ENCODE assay signal across 1 cellular context in genomic region chr1:31216016-31216415, GRCh38.
A peak's percentile ranks its signal among the peaks of the same experiment; 100 is the strongest.
TF ChIP-seq lines count a peak whose summit lies in the region.

No MANE protein-coding gene starts in this region.

TF ChIP-seq in HEK293, 187 proteins besides CTCF, POLR2A, EP300 and RAD21 (continued from another document):
- no peak for TF ChIP-seq INSM2 (tag by site-specific recombination; IDR thresholded peaks at IDR 0.05)
- no peak for TF ChIP-seq ZFP41 (tag by site-specific recombination; IDR thresholded peaks at IDR 0.05; ENCODE audit: borderline replicate concordance)
- no peak for TF ChIP-seq SCRT1 (tag by site-specific recombination; IDR thresholded peaks at IDR 0.05; ENCODE audit: borderline replicate concordance)
- no peak for TF ChIP-seq ZBTB6 (tag by site-specific recombination; IDR thresholded peaks at IDR 0.05)
- TF ChIP-seq ZNF785 (tag by site-specific recombination; IDR thresholded peaks at IDR 0.05) = no peak
- no peak for TF ChIP-seq ZNF148 (tag by site-specific recombination; IDR thresholded peaks at IDR 0.05; ENCODE audit: borderline replicate concordance)
- TF ChIP-seq ZNF555 (tag by site-specific recombination; conservative IDR thresholded peaks at IDR 0.05) = no peak
- TF ChIP-seq ZNF211 (tag by site-specific recombination; IDR thresholded peaks at IDR 0.05; ENCODE audit: low read depth) = no peak
- no peak for TF ChIP-seq ZNF26 (tag by site-specific recombination; IDR thresholded peaks at IDR 0.05)
- TF ChIP-seq ZNF2 (tag by site-specific recombination; IDR thresholded peaks at IDR 0.05) = no peak
- TF ChIP-seq SP7 (tag by site-specific recombination; IDR thresholded peaks at IDR 0.05) = peak; percentile 35; the same call in 1 of the 2 replicates
- no peak for TF ChIP-seq AEBP2 (tag by site-specific recombination; IDR thresholded peaks at IDR 0.05; ENCODE audit: borderline replicate concordance)
- peak; percentile 24; the same call in 1 of the 2 replicates for TF ChIP-seq ZNF600 (tag by site-specific recombination; IDR thresholded peaks at IDR 0.05)
- no peak for TF ChIP-seq SETDB1 (IDR thresholded peaks at IDR 0.05; ENCODE audit: insufficient read length, low read length)
- TF ChIP-seq ZNF658 (tag by site-specific recombination; IDR thresholded peaks at IDR 0.05) = no peak
- TF ChIP-seq ZNF529 (tag by site-specific recombination; IDR thresholded peaks at IDR 0.05; ENCODE audit: insufficient replicate concordance) = no peak
- TF ChIP-seq ZNF248 (tag by site-specific recombination; IDR thresholded peaks at IDR 0.05) = no peak
- no peak for TF ChIP-seq ZNF830 (tag by site-specific recombination; IDR thresholded peaks at IDR 0.05; ENCODE audit: low read depth)
- TF ChIP-seq ZNF510 (tag by site-specific recombination; IDR thresholded peaks at IDR 0.05; ENCODE audit: insufficient replicate concordance) = no peak
- TF ChIP-seq ZNF596 (tag by site-specific recombination; IDR thresholded peaks at IDR 0.05) = no peak
- TF ChIP-seq ZNF610 (tag by site-specific recombination; IDR thresholded peaks at IDR 0.05; ENCODE audit: borderline replicate concordance) = no peak
- no peak for TF ChIP-seq ZNF16 (tag by site-specific recombination; IDR thresholded peaks at IDR 0.05; ENCODE audit: low read depth)
- TF ChIP-seq ZNF768 (tag by site-specific recombination; IDR thresholded peaks at IDR 0.05) = no peak
- TF ChIP-seq ZSCAN30 (tag by site-specific recombination; IDR thresholded peaks at IDR 0.05) = no peak
- TF ChIP-seq HOXC10 (CRISPR knock-in tag; IDR thresholded peaks at IDR 0.05) = no peak
- TF ChIP-seq ZBTB21 (tag by site-specific recombination; IDR thresholded peaks at IDR 0.05) = no peak
- TF ChIP-seq ZSCAN5A (tag by site-specific recombination; IDR thresholded peaks at IDR 0.05) = no peak
